8 cellular contexts compared by ENCODE assay signal in the genomic region with DNA sequence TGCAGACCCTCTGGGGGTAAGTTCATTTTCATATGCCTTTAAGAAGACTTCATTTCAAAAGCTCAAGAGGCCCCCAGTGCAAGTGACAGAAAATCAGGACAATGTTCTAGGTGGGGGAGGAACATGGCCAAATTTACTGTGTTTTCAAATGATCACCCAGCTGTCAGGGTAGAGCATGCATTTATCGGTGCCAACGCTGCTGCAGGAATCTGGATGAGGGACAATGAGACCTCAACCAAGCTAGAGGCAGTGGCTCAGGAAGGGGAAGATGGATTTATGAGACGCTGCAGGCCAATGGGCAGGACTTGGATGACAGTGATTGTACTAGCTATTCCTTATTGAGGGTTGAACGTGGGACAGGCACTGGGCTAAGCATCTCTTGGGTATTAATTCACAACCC.
"Had no signal": no experiment of that assay in that cellular context is flagged by ENCODE, and none has a peak within 500 bp of the region (broad histone marks: within the 10 kb centered on the region; RNA-seq: fewer than 3 reads in every experiment).

No MANE protein-coding gene starts in this region.

- ATAC-seq: HCT116, HepG2 had no signal

- H3K4me1 Mint-ChIP-seq: IgD-negative memory B cell had no signal

- DNase-seq: GM23248, GOT3, H7, HFFc6, KBM-7 had no signal

- H3K36me3 Mint-ChIP-seq: IgD-negative memory B cell had no signal

- H3K4me3 Mint-ChIP-seq: HFFc6, IgD-negative memory B cell had no signal

- H3K27ac Mint-ChIP-seq: HFFc6, IgD-negative memory B cell had no signal
